ENCODE assay signal across 8 cellular contexts in genomic region chr6:37783831-37784584, GRCh38. TPM values are rescaled to one million over a fixed set of nuclear protein-coding genes. Genes with fewer than 3 reads are reported as not detected.
DNase-seq lines count a peak whose midpoint lies in the region; ATAC-seq and TF ChIP-seq lines count a peak whose summit lies in the region.

No MANE protein-coding gene starts in this region.

- peaks cover 39% of the 10 kb centered on the region for H3K27me3 ChIP-seq in HL-60 (ENCODE audit: insufficient read depth, poor library complexity, severe bottlenecking)

- peak; percentile 6 for DNase-seq in CD1c-positive myeloid dendritic cell (ENCODE audit: extremely low spot score)
- DNase-seq in HL-60 (ENCODE audit: low read depth in 1 of 2, low spot score in 1 of 2) = no peak
- DNase-seq in activated T-cell treated with anti-CD3 and anti-CD28 coated beads, Interleukin-2, amount 50 U/mL, for 4 hours = no peak
- peak; percentile 42 for DNase-seq in germinal center (ENCODE audit: low spot score)
- peak; percentile 32 for DNase-seq in omental fat pad (ENCODE audit: low spot score)
- no peak for DNase-seq in foreskin melanocyte

- H3K9me3 Mint-ChIP-seq in activated T-cell treated with anti-CD3 and anti-CD28 coated beads, Interleukin-2, amount 50 U/mL, for 4 hours = no peaks in the 10 kb centered on the region

- H3K27me3 Mint-ChIP-seq in activated T-cell treated with anti-CD3 and anti-CD28 coated beads, Interleukin-2, amount 50 U/mL, for 4 hours (ENCODE audit: low read depth) = peaks cover 41% of the 10 kb centered on the region

- H3K36me3 Mint-ChIP-seq in activated T-cell treated with anti-CD3 and anti-CD28 coated beads, Interleukin-2, amount 50 U/mL, for 4 hours (ENCODE audit: insufficient read depth) = no peaks in the 10 kb centered on the region

- H3K4me3 Mint-ChIP-seq in activated T-cell treated with anti-CD3 and anti-CD28 coated beads, Interleukin-2, amount 50 U/mL, for 4 hours = peak overlapping the region; percentile 73

- peak; percentile 65 to 72 for ATAC-seq in activated T-cell treated with anti-CD3 and anti-CD28 coated beads, Interleukin-2, amount 50 U/mL, for 4 hours
- peak; percentile 53 for ATAC-seq in omental fat pad (ENCODE audit: low FRiP score)
- no peak for ATAC-seq in HG02840 (IDR thresholded peaks at IDR 0.05; ENCODE audit: low FRiP score, unreplicated experiment)
- ATAC-seq in HG02763 (IDR thresholded peaks at IDR 0.05; ENCODE audit: unreplicated experiment) = no peak

- peak overlapping the region; percentile 6; the same call in 1 of the 2 replicates for H3K4me3 ChIP-seq in HL-60 (replicated peaks; ENCODE audit: insufficient read depth, low read length)

- no peak overlapping the region for H3K27ac ChIP-seq in HL-60 (replicated peaks)

- peaks cover 16% of the 10 kb centered on the region for H3K4me1 Mint-ChIP-seq in activated T-cell treated with anti-CD3 and anti-CD28 coated beads, Interleukin-2, amount 50 U/mL, for 4 hours (ENCODE audit: low read depth)

- TF ChIP-seq CTCF in HL-60 (IDR thresholded peaks at IDR 0.05; ENCODE audit: insufficient read depth, low read length) (no peak), omental fat pad (IDR thresholded peaks at IDR 0.05) (no peak)

RNA-seq across cellular contexts. Expression of gene ZFAND3, which starts 35.5 kb away (rescaled TPM):
- 10 to 100 TPM; 21.5 to 31.4 (median 30.8) TPM for total RNA-seq in activated T-cell treated with anti-CD3 and anti-CD28 coated beads, Interleukin-2, amount 50 U/mL, for 4 hours
- total RNA-seq in omental fat pad = 10 to 100 TPM; 28.8 to 43.8 (median 38.0) TPM

Comparison
In these comparisons a context has a peak if more than half of its experiments do, and no peak if none do; other contexts are left out.
1. DNase-seq: peak in CD1c-positive myeloid dendritic cell (single experiment), germinal center (single experiment) and omental fat pad (single experiment); none in HL-60 (0 of 2), activated T-cell treated with anti-CD3 and anti-CD28 coated beads, Interleukin-2, amount 50 U/mL, for 4 hours (single experiment) and foreskin melanocyte (single experiment).
2. ATAC-seq: peak in activated T-cell treated with anti-CD3 and anti-CD28 coated beads, Interleukin-2, amount 50 U/mL, for 4 hours (2 of 2) and omental fat pad (single experiment); none in HG02840 (single experiment) and HG02763 (single experiment).